Comparison of ENCODE assay signal across 1 cellular context in the genomic region with DNA sequence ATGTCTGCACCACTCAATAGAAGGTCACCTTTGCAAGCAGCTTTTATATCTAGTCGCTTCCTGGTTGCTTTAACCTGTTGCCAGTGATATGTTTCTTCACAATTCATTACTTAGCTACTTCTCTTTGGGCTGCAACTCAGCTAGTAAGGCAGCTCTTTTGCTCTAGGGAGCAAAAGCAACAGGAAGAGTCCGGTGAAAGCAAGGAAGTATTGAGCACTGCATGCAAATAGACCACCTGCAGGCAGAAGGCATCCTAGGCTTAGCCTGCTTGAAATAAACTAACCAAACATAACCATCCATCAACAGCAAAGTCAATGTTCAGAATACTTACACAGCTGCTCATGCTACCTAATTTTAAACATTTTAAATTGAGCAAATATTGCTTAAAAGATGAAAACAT.
TF ChIP-seq lines count a peak whose summit lies in the region.

No MANE protein-coding gene starts in this region.

TF ChIP-seq in WTC11, 78 proteins besides CTCF, POLR2A, EP300 and RAD21 (continued from another document):
- TF ChIP-seq, protein P1, sequence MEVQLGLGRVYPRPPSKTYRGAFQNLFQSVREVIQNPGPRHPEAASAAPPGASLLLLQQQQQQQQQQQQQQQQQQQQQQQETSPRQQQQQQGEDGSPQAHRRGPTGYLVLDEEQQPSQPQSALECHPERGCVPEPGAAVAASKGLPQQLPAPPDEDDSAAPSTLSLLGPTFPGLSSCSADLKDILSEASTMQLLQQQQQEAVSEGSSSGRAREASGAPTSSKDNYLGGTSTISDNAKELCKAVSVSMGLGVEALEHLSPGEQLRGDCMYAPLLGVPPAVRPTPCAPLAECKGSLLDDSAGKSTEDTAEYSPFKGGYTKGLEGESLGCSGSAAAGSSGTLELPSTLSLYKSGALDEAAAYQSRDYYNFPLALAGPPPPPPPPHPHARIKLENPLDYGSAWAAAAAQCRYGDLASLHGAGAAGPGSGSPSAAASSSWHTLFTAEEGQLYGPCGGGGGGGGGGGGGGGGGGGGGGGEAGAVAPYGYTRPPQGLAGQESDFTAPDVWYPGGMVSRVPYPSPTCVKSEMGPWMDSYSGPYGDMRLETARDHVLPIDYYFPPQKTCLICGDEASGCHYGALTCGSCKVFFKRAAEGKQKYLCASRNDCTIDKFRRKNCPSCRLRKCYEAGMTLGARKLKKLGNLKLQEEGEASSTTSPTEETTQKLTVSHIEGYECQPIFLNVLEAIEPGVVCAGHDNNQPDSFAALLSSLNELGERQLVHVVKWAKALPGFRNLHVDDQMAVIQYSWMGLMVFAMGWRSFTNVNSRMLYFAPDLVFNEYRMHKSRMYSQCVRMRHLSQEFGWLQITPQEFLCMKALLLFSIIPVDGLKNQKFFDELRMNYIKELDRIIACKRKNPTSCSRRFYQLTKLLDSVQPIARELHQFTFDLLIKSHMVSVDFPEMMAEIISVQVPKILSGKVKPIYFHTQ (CRISPR knock-in tag; IDR thresholded peaks at IDR 0.05), result no peak
- TF ChIP-seq RELA (CRISPR knock-in tag; IDR thresholded peaks at IDR 0.05; ENCODE audit: borderline replicate concordance), result no peak
- no peak for TF ChIP-seq PREB (CRISPR knock-in tag; IDR thresholded peaks at IDR 0.05; ENCODE audit: borderline replicate concordance)
- TF ChIP-seq KAT7 (CRISPR knock-in tag; IDR thresholded peaks at IDR 0.05; ENCODE audit: borderline replicate concordance), result no peak
- no peak for TF ChIP-seq ZNF671 (CRISPR knock-in tag; IDR thresholded peaks at IDR 0.05)
- no peak for TF ChIP-seq TEAD4 (CRISPR knock-in tag; IDR thresholded peaks at IDR 0.05)
- no peak for TF ChIP-seq JAZF1 (CRISPR knock-in tag; IDR thresholded peaks at IDR 0.05)
TF ChIP-seq in WTC11: peak in this region for 0.
